32 cellular contexts compared by ENCODE assay signal in the genomic region with DNA sequence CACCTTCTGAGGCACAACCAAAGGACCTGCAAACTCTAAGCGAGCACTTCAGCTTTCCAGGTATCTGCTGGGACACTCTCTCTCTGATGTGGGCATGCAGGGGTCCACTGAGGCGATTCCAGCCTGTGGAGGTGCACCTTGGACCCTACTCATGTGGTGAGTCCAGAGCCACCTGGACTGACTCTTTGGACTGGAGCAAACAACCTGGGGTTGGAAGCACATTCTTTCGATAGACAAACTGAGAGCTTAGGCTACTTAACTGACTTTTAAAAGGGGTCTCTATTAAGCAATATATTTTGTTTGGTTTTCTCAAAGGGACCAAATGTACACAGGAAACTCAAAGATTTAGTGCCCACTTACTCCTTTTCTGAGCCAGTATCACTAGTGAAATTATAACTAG. TPM values are rescaled to one million over a fixed set of nuclear protein-coding genes. Genes with fewer than 3 reads are reported as not detected.
"Had no signal": no experiment of that assay in that cellular context is flagged by ENCODE, and none has a peak within 500 bp of the region (broad histone marks: within the 10 kb centered on the region; RNA-seq: fewer than 3 reads in every experiment).

No MANE protein-coding gene starts in this region.

- H3K9me3 Mint-ChIP-seq: activated CD4-positive, alpha-beta T cell treated with anti-CD3 and anti-CD28 coated beads, Interleukin-2, amount 10 ng/mL, durations not matched to agents 7 days and 5 days; activated naive CD4-positive, alpha-beta T cell treated with anti-CD3 and anti-CD28 coated beads, Interleukin-2, amount 50 U/mL, for 24 hours; activated T-cell treated with anti-CD3 and anti-CD28 coated beads, Interleukin-2, amount 50 U/mL, for 24 hours; activated T-helper 2 cell treated with anti-CD3 and anti-CD28 coated beads, Interferon-gamma antibody, Interleukin-2, Interleukin-4, amounts not matched to agents 10 μg/mL and 5 μg/mL and 100 μg/mL, durations not matched to agents 14 hours and 24 hours and 36 hours; WTC11 had no signal

- H3K4me3 Mint-ChIP-seq: activated CD4-positive, alpha-beta T cell treated with anti-CD3 and anti-CD28 coated beads for 36 hours; activated CD4-positive, alpha-beta T cell treated with anti-CD3 and anti-CD28 coated beads, Interleukin-2, amount 10 ng/mL, durations not matched to agents 7 days and 5 days; activated CD8-positive, alpha-beta T cell treated with anti-CD3 and anti-CD28 coated beads, Interleukin-2, amount 10 ng/mL, durations not matched to agents 7 days and 5 days; activated naive CD4-positive, alpha-beta T cell treated with anti-CD3 and anti-CD28 coated beads, Interleukin-2, amount 50 U/mL, for 24 hours; activated T-cell treated with anti-CD3 and anti-CD28 coated beads, Interleukin-2, amount 50 U/mL, for 24 hours; brain; WTC11 had no signal

- H3K27ac ChIP-seq: KMS-11, RWPE1 had no signal

- H3K9ac ChIP-seq: KMS-11 had no signal

- H3K4me1 Mint-ChIP-seq: activated CD4-positive, alpha-beta T cell treated with anti-CD3 and anti-CD28 coated beads for 36 hours; activated CD4-positive, alpha-beta T cell treated with anti-CD3 and anti-CD28 coated beads, Interleukin-2, amount 10 ng/mL, durations not matched to agents 7 days and 5 days; activated naive CD4-positive, alpha-beta T cell treated with anti-CD3 and anti-CD28 coated beads, Interleukin-2, amount 50 U/mL, for 24 hours had no signal

- H3K27ac Mint-ChIP-seq: activated CD4-positive, alpha-beta T cell treated with anti-CD3 and anti-CD28 coated beads for 36 hours; activated CD4-positive, alpha-beta T cell treated with anti-CD3 and anti-CD28 coated beads, Interleukin-2, amount 10 ng/mL, durations not matched to agents 7 days and 5 days; activated CD8-positive, alpha-beta T cell treated with anti-CD3 and anti-CD28 coated beads, Interleukin-2, amount 10 ng/mL, durations not matched to agents 7 days and 5 days; activated naive CD4-positive, alpha-beta T cell treated with anti-CD3 and anti-CD28 coated beads, Interleukin-2, amount 50 U/mL, for 24 hours; activated T-cell treated with anti-CD3 and anti-CD28 coated beads, Interleukin-2, amount 50 U/mL, for 24 hours; activated T-helper 2 cell treated with anti-CD3 and anti-CD28 coated beads, Interferon-gamma antibody, Interleukin-2, Interleukin-4, amounts not matched to agents 10 μg/mL and 5 μg/mL and 100 μg/mL, durations not matched to agents 14 hours and 24 hours and 36 hours; brain; WTC11 had no signal

- H3K36me3 Mint-ChIP-seq: activated naive CD4-positive, alpha-beta T cell treated with anti-CD3 and anti-CD28 coated beads, Interleukin-2, amount 50 U/mL, for 24 hours; brain; WTC11 had no signal

- H3K4me2 ChIP-seq: KMS-11 had no signal

- DNase-seq: activated CD4-positive, alpha-beta T cell treated with anti-CD3 and anti-CD28 coated beads for 36 hours; activated CD4-positive, alpha-beta T cell treated with anti-CD3 and anti-CD28 coated beads, Interleukin-2, amount 10 ng/mL, durations not matched to agents 7 days and 5 days; activated CD4-positive, alpha-beta T cell treated with anti-CD3 and anti-CD28 coated beads, Interleukin-2, amount 50 U/mL, for 48 hours; activated CD8-positive, alpha-beta T cell treated with anti-CD3 and anti-CD28 coated beads, Interleukin-2, amount 10 ng/mL, durations not matched to agents 7 days and 5 days; activated gamma-delta T cell; activated naive CD4-positive, alpha-beta T cell treated with Interleukin-2 at 50 U/mL for 16 hours; activated T-cell treated with anti-CD3 and anti-CD28 coated beads, Interleukin-2, amount 50 U/mL, for 24 hours; anterior cingulate cortex; central memory CD4-positive, alpha-beta T cell; MM.1S; MV-4-11; NCI-H1092; NCI-H1436 treated with DMSO at 0.1 percent for 48 hours; NCI-H1694 treated with DMSO at 0.1 percent for 48 hours; NCI-H2029; NCI-H345; NCI-H524 treated with DMSO at 0.1 percent for 48 hours; NK-92 treated with Interleukin-12 subunit alpha and Interleukin-12 subunit beta, amount 100 ng/mL, for 24 hours; PC-3; SW 1271; T1000 had no signal

- ATAC-seq: activated CD4-positive, alpha-beta T cell treated with anti-CD3 and anti-CD28 coated beads for 36 hours; activated CD4-positive, CD25-positive, alpha-beta regulatory T cell treated with anti-CD3 and anti-CD28 coated beads, Interleukin-2, amount 50 U/mL, for 24 hours; activated CD8-positive, alpha-beta T cell treated with anti-CD3 and anti-CD28 coated beads, Interleukin-2, amount 10 ng/mL, durations not matched to agents 7 days and 5 days; PC-3; Right ventricle myocardium inferior; WTC11 had no signal

RNA-seq across cellular contexts. Expression of a gene that starts 51.6 kb away (rescaled TPM):
- total RNA-seq: activated CD4-positive, alpha-beta T cell treated with anti-CD3 and anti-CD28 coated beads for 36 hours; activated CD4-positive, alpha-beta T cell treated with anti-CD3 and anti-CD28 coated beads, Interleukin-2, amount 10 ng/mL, durations not matched to agents 7 days and 5 days; activated CD8-positive, alpha-beta T cell treated with anti-CD3 and anti-CD28 coated beads, Interleukin-2, amount 10 ng/mL, durations not matched to agents 7 days and 5 days; activated T-helper 2 cell treated with anti-CD3 and anti-CD28 coated beads, Interferon-gamma antibody, Interleukin-2, Interleukin-4, amounts not matched to agents 10 μg/mL and 5 μg/mL and 100 μg/mL, durations not matched to agents 14 hours and 24 hours and 36 hours; NCI-H460; T-helper 1 cell treated with Interleukin-12 subunit alpha and Interleukin-12 subunit beta and Interleukin-4 antibody, amounts not matched to agents 30 ng/mL and 1 ng/mL, for 36 hours; T-helper 2 cell treated with Interferon-gamma antibody and Interleukin-4, amounts not matched to agents 100 ng/mL and 5 ng/mL, for 36 hours had no signal
